Comparison of ENCODE assay signal across 11 cellular contexts in genomic region chr2:38619458-38620164, GRCh38. TPM values are rescaled to one million over a fixed set of nuclear protein-coding genes. Genes with fewer than 3 reads are reported as not detected.
DNase-seq lines count a peak whose midpoint lies in the region; ATAC-seq and TF ChIP-seq lines count a peak whose summit lies in the region.
"Had no signal": no experiment of that assay in that cellular context is flagged by ENCODE, and none has a peak within 500 bp of the region (broad histone marks: within the 10 kb centered on the region; RNA-seq: fewer than 3 reads in every experiment).

No MANE protein-coding gene starts in this region.

- H3K27ac ChIP-seq in SK-N-SH (ENCODE audit: low read depth in 2 of 2, low read length in 1 of 2) = peak overlapping the region in 1 of 2 experiments; percentile 26; a peak in 1 of 4 replicates
- H3K27ac ChIP-seq in OCI-LY3 (ENCODE audit: low read length) = peak overlapping the region; percentile 28
- peak overlapping the region in 6 of 10 donors; percentile 26 to 59 (median 36) for H3K27ac ChIP-seq in heart right ventricle
- H3K27ac ChIP-seq in upper lobe of right lung = peak overlapping the region; percentile 48

- H3K4me1 Mint-ChIP-seq in Calu3 (ENCODE audit: low read depth, unreplicated experiment) = no peaks in the 10 kb centered on the region

- no peak overlapping the region for H3K4me3 Mint-ChIP-seq in Calu3 (ENCODE audit: low read depth, unreplicated experiment)

- CTCF ChIA-PET in SK-N-SH (lab: Yijun Ruan, JAX) = interaction anchor here (1.1 to 3.6 kb wide), 2 partner anchors 16 to 38 kb away, joined by 3 to 14 read pairs; no protein-coding TSS in a partner anchor
- CTCF ChIA-PET in Calu3 (lab: Charles Lee) = interaction anchor here (0.6 to 1.1 kb wide), 2 partner anchors 33 to 255 kb away, joined by 3 to 10 read pairs; no protein-coding TSS in a partner anchor

- TF ChIP-seq RAD21 in SK-N-SH (IDR thresholded peaks at IDR 0.05; ENCODE audit: low read length) = no peak

- no peaks in the 10 kb centered on the region for H3K9me3 Mint-ChIP-seq in Calu3 (ENCODE audit: low read depth, unreplicated experiment)

- ATAC-seq in SK-N-SH treated with all-trans-retinoic acid at 6 μM for 48 hours = no peak
- peak in 7 of 8 donors; percentile 33 to 61 (median 56) for ATAC-seq in heart right ventricle
- peak; percentile 75 for ATAC-seq in upper lobe of right lung
- no peak for ATAC-seq in GM21360 (IDR thresholded peaks at IDR 0.05; ENCODE audit: unreplicated experiment)

- no peak overlapping the region for H3K27ac Mint-ChIP-seq in Calu3 (ENCODE audit: unreplicated experiment)

- H3K4me1 ChIP-seq in SK-N-SH (ENCODE audit: control insufficient read depth in 1 of 2, insufficient read depth in 2 of 2, low read depth in 1 of 2, low read length in 1 of 2) (no peaks in the 10 kb centered on the region), OCI-LY3 (ENCODE audit: low read length) (peaks cover 51% of the 10 kb centered on the region), heart right ventricle (peaks cover 0 to 47% (median 6%) of the 10 kb centered on the region in 9 donors), upper lobe of right lung (peaks cover 11% of the 10 kb centered on the region)

- 76% methylated on average over 4 of the region's 4 CpGs for WGBS in SK-N-SH (ENCODE audit: low lambda C conversion rate)
- 60 to 65% methylated on average over 4 of the region's 4 CpGs for WGBS in heart right ventricle, 2 donors

- TF ChIP-seq EP300 in SK-N-SH (IDR thresholded peaks at IDR 0.05; ENCODE audit: borderline replicate concordance in 1 of 2, low read depth in 1 of 2, low read length in 1 of 2) = no peak

- POLR2A ChIA-PET in SK-N-SH (lab: Yijun Ruan, JAX) = no interaction called here

- H3K9me2 ChIP-seq in SK-N-SH = no peaks in the 10 kb centered on the region

- H3K4me3 ChIP-seq in SK-N-SH (ENCODE audit: low read depth in 2 of 2, low read length in 1 of 2) = no peak overlapping the region
- H3K4me3 ChIP-seq in OCI-LY3 (ENCODE audit: low read length) = peak overlapping the region; percentile 15; the same call in 1 of the 2 replicates
- no peak overlapping the region for H3K4me3 ChIP-seq in heart right ventricle
- H3K4me3 ChIP-seq in upper lobe of right lung = no peak overlapping the region

- BruUV-seq in Calu3 (replicated peaks; lab: Mats Ljungman, UMichigan) = no TSS peak

- H4K20me1 ChIP-seq in SK-N-SH (ENCODE audit: insufficient read depth) = no peaks in the 10 kb centered on the region
- no peaks in the 10 kb centered on the region for H4K20me1 ChIP-seq in OCI-LY3 (ENCODE audit: insufficient read depth, low read length)

- DNase-seq in SK-N-SH (no peak), heart right ventricle (no peak), upper lobe of right lung (no peak), NCI-H510A treated with DMSO at 0.1 percent for 48 hours (lab: John Stamatoyannopoulos, UW) (no peak), Calu3 (no peak)
- DNase-seq: 8988T, foreskin melanocyte, NCI-H1694 treated with DMSO at 0.1 percent for 48 hours had no signal

- no peak for TF ChIP-seq CTCF in SK-N-SH (IDR thresholded peaks at IDR 0.05)
- TF ChIP-seq CTCF in OCI-LY3 (IDR thresholded peaks at IDR 0.05; ENCODE audit: low read depth, low read length) = no peak
- TF ChIP-seq CTCF in heart right ventricle (IDR thresholded peaks at IDR 0.05) = no peak
- no peak for TF ChIP-seq CTCF in upper lobe of right lung (IDR thresholded peaks at IDR 0.05)
- TF ChIP-seq CTCF in Calu3 (IDR thresholded peaks at IDR 0.05; ENCODE audit: unreplicated experiment) = no peak

- H3K36me3 ChIP-seq in SK-N-SH (replicated peaks in 1 of 2; ENCODE audit: control insufficient read depth in 1 of 2, insufficient read depth in 2 of 2, low read length in 1 of 2) (no peaks in the 10 kb centered on the region), OCI-LY3 (replicated peaks; ENCODE audit: low read depth, low read length) (no peaks in the 10 kb centered on the region), heart right ventricle (no peaks in the 10 kb centered on the region), upper lobe of right lung (no peaks in the 10 kb centered on the region)

- intact Hi-C loops in heart right ventricle (cut with DNase I) = no loop called here
- intact Hi-C loops in upper lobe of right lung (cut with DNase I) = no loop called here
- intact Hi-C loops in Calu3 (cut with micrococcal nuclease; ENCODE audit: unreplicated experiment) = no loop called here

- H3K27me3 ChIP-seq in SK-N-SH (ENCODE audit: insufficient read depth) (no peaks in the 10 kb centered on the region), OCI-LY3 (ENCODE audit: low read depth, low read length) (peaks cover 42% of the 10 kb centered on the region), heart right ventricle (no peaks in the 10 kb centered on the region), upper lobe of right lung (no peaks in the 10 kb centered on the region)

- H3K9me3 ChIP-seq in SK-N-SH = no peaks in the 10 kb centered on the region
- H3K9me3 ChIP-seq in OCI-LY3 (ENCODE audit: insufficient read depth, low read length) = no peaks in the 10 kb centered on the region
- peaks cover 0 to 3% (median 0%) of the 10 kb centered on the region in 11 donors for H3K9me3 ChIP-seq in heart right ventricle
- H3K9me3 ChIP-seq in upper lobe of right lung = no peaks in the 10 kb centered on the region

- peaks cover 9% of the 10 kb centered on the region for H3K27me3 Mint-ChIP-seq in Calu3 (ENCODE audit: unreplicated experiment)

- H3K9ac ChIP-seq in SK-N-SH (no peak overlapping the region), OCI-LY3 (ENCODE audit: low read length) (peak overlapping the region; percentile 6; the same call in 1 of the 2 replicates)

- H3K36me3 Mint-ChIP-seq in Calu3 (ENCODE audit: insufficient read depth, unreplicated experiment) = no peaks in the 10 kb centered on the region

- no peaks in the 10 kb centered on the region for H3K79me2 ChIP-seq in SK-N-SH (ENCODE audit: insufficient read depth)
- H3K79me2 ChIP-seq in OCI-LY3 (ENCODE audit: low read length) = no peaks in the 10 kb centered on the region

- peak overlapping the region; percentile 35; the same call in 1 of the 2 replicates for H2AFZ ChIP-seq in SK-N-SH (ENCODE audit: low read depth)
- H2AFZ ChIP-seq in OCI-LY3 (ENCODE audit: low read depth, low read length) = no peak overlapping the region

- H3K4me2 ChIP-seq in SK-N-SH (no peak overlapping the region), OCI-LY3 (ENCODE audit: low read length) (peak overlapping the region; percentile 63)

- no peaks in the 10 kb centered on the region for H3F3A ChIP-seq in SK-N-SH (replicated peaks; ENCODE audit: insufficient read depth)

TF ChIP-seq in SK-N-SH, 30 proteins besides CTCF, POLR2A, EP300 and RAD21 (continues in another document):
- no peak for TF ChIP-seq FOXJ3 (CRISPR knock-in tag; IDR thresholded peaks at IDR 0.05)
- TF ChIP-seq MEF2A (IDR thresholded peaks at IDR 0.05; ENCODE audit: borderline replicate concordance, low read depth) = no peak
- no peak for TF ChIP-seq NFIC (IDR thresholded peaks at IDR 0.05; ENCODE audit: borderline replicate concordance)
- no peak for TF ChIP-seq MXI1 (IDR thresholded peaks at IDR 0.05; ENCODE audit: low read depth, low read length)
- TF ChIP-seq TAF1 (IDR thresholded peaks at IDR 0.05; ENCODE audit: borderline replicate concordance, low read depth, low read length) = no peak
- TF ChIP-seq RFX5 (IDR thresholded peaks at IDR 0.05; ENCODE audit: low read length) = no peak
- no peak for TF ChIP-seq NRF1 (IDR thresholded peaks at IDR 0.05; ENCODE audit: low read depth, low read length)
- TF ChIP-seq GABPA (IDR thresholded peaks at IDR 0.05; ENCODE audit: low read depth) = no peak

TF ChIP-seq in SK-N-SH treated with all-trans-retinoic acid at 6 μM for 48 hours, 23 proteins besides CTCF, POLR2A, EP300 and RAD21 (continues in another document):
- no peak for TF ChIP-seq TCF4 (CRISPR knock-in tag; IDR thresholded peaks at IDR 0.05; ENCODE audit: borderline replicate concordance)
- TF ChIP-seq POU6F1 (CRISPR knock-in tag; IDR thresholded peaks at IDR 0.05; ENCODE audit: borderline replicate concordance, low read depth) = no peak
- no peak for TF ChIP-seq CSRNP3 (CRISPR knock-in tag; IDR thresholded peaks at IDR 0.05)
- TF ChIP-seq SNAI2 (CRISPR knock-in tag; IDR thresholded peaks at IDR 0.05) = no peak

RNA-seq across cellular contexts. Expression of gene HNRNPLL, which starts 16.9 kb away (rescaled TPM):
- polyA plus RNA-seq in SK-N-SH (2012; rRNA removed) (24.4 and 29.8 TPM in 2 replicates), heart right ventricle (10 to 100 TPM in 1 of 2 donors, 1 to 10 TPM in 1; 8.9 to 13.6 TPM)
- polyA plus RNA-seq in SK-N-SH (2012; cell fraction: cytosol; rRNA removed) = 29.6 and 30.3 TPM in 2 replicates
- 23.5 and 35.4 TPM in 2 replicates for polyA plus RNA-seq in SK-N-SH (2012; cell fraction: nucleus; rRNA removed)
- total RNA-seq in heart right ventricle (10 to 100 TPM; 22.4 to 32.7 (median 25.9) TPM), upper lobe of right lung (56.8 TPM), Calu3 (2022) (47.6 and 51.3 TPM in 2 replicates)

RNA-seq across cellular contexts. Expression of gene GALM, which starts 46.3 kb away (rescaled TPM):
- polyA plus RNA-seq in SK-N-SH (2012; rRNA removed) (17.1 and 17.9 TPM in 2 replicates), heart right ventricle (10 to 100 TPM in 1 of 2 donors, 1 to 10 TPM in 1; 6.5 to 11.9 TPM)
- 11.5 and 17.0 TPM in 2 replicates for polyA plus RNA-seq in SK-N-SH (2012; cell fraction: cytosol; rRNA removed)
- 7.9 and 9.9 TPM in 2 replicates for polyA plus RNA-seq in SK-N-SH (2012; cell fraction: nucleus; rRNA removed)
- total RNA-seq in heart right ventricle (10 to 100 TPM in 7 of 10 donors, 1 to 10 TPM in 3; 9.4 to 18.6 (median 11.0) TPM), upper lobe of right lung (14.7 TPM), Calu3 (2022) (9.1 and 11.3 TPM in 2 replicates)

Comparison
In these comparisons a context has a peak if more than half of its experiments do, and no peak if none do; other contexts are left out.
1. ATAC-seq: peak in heart right ventricle (7 of 8) and upper lobe of right lung (single experiment); none in SK-N-SH treated with all-trans-retinoic acid at 6 μM for 48 hours (single experiment) and GM21360 (single experiment).